In genomic region chr2:8103085-8103708, GRCh38 we compare ENCODE assay signal across 1 cellular context.
A peak's percentile ranks its signal among the peaks of the same experiment; 100 is the strongest.
TF ChIP-seq lines count a peak whose summit lies in the region.

No MANE protein-coding gene starts in this region.

TF ChIP-seq in HepG2, 621 proteins besides CTCF, POLR2A, EP300 and RAD21 (continued from another document and continues in another):
- no peak for TF ChIP-seq ZUFSP (CRISPR knock-in tag; IDR thresholded peaks at IDR 0.05; ENCODE audit: borderline replicate concordance)
- peak; percentile 98 for TF ChIP-seq RXRB (CRISPR knock-in tag; IDR thresholded peaks at IDR 0.05; ENCODE audit: borderline replicate concordance)
- TF ChIP-seq HMGXB3 (CRISPR knock-in tag; IDR thresholded peaks at IDR 0.05; ENCODE audit: borderline replicate concordance): peak; percentile 68; the same call in 1 of the 2 replicates
- no peak for TF ChIP-seq ZNF790 (CRISPR knock-in tag; IDR thresholded peaks at IDR 0.05; ENCODE audit: borderline replicate concordance)
- peak; percentile 37; the same call in 1 of the 2 replicates for TF ChIP-seq ZNF3 (CRISPR knock-in tag; IDR thresholded peaks at IDR 0.05)
- TF ChIP-seq E2F5 (CRISPR knock-in tag; conservative IDR thresholded peaks at IDR 0.05): no peak
- peak; percentile 82 for TF ChIP-seq ZBTB7B (CRISPR knock-in tag; IDR thresholded peaks at IDR 0.05)
- TF ChIP-seq ZBTB34 (CRISPR knock-in tag; IDR thresholded peaks at IDR 0.05): peak; percentile 72; the same call in 1 of the 2 replicates
- peak; percentile 96 for TF ChIP-seq PHF21A (CRISPR knock-in tag; IDR thresholded peaks at IDR 0.05)
- no peak for TF ChIP-seq BATF2 (CRISPR knock-in tag; IDR thresholded peaks at IDR 0.05)
- TF ChIP-seq ZNF383 (CRISPR knock-in tag; IDR thresholded peaks at IDR 0.05; ENCODE audit: borderline replicate concordance): no peak
- TF ChIP-seq SAFB2 (CRISPR knock-in tag; IDR thresholded peaks at IDR 0.05; ENCODE audit: borderline replicate concordance, low read depth): no peak; the same call in 1 of the 2 replicates
- peak; percentile 88; the same call in 1 of the 2 replicates for TF ChIP-seq ZNF800 (CRISPR knock-in tag; IDR thresholded peaks at IDR 0.05)
- no peak for TF ChIP-seq TEAD2 (CRISPR knock-in tag; IDR thresholded peaks at IDR 0.05)
- peak; percentile 89 for TF ChIP-seq IRF2 (CRISPR knock-in tag; IDR thresholded peaks at IDR 0.05)
- TF ChIP-seq ZNF777 (CRISPR knock-in tag; IDR thresholded peaks at IDR 0.05): no peak
- TF ChIP-seq ZNF24 (IDR thresholded peaks at IDR 0.05): peak; percentile 51; the same call in 1 of the 2 replicates
- peak; percentile 96 for TF ChIP-seq AHDC1 (CRISPR knock-in tag; IDR thresholded peaks at IDR 0.05; ENCODE audit: borderline replicate concordance)
- peak; percentile 42; the same call in 1 of the 2 replicates for TF ChIP-seq KMT2A (CRISPR knock-in tag; IDR thresholded peaks at IDR 0.05)
- TF ChIP-seq SALL1 (CRISPR knock-in tag; IDR thresholded peaks at IDR 0.05): peak; percentile 97
- no peak for TF ChIP-seq ZNF775 (CRISPR knock-in tag; IDR thresholded peaks at IDR 0.05; ENCODE audit: borderline replicate concordance)
- peak; percentile 82 for TF ChIP-seq MAX (IDR thresholded peaks at IDR 0.05)
- TF ChIP-seq NFE2L2 (IDR thresholded peaks at IDR 0.05; ENCODE audit: low read length): no peak
- TF ChIP-seq ZNF609 (CRISPR knock-in tag; IDR thresholded peaks at IDR 0.05; ENCODE audit: borderline replicate concordance): peak; percentile 95
- no peak for TF ChIP-seq PRMT3 (CRISPR knock-in tag; IDR thresholded peaks at IDR 0.05; ENCODE audit: borderline replicate concordance, low read depth)
- peak; percentile 99 for TF ChIP-seq NCOR1 (IDR thresholded peaks at IDR 0.05; ENCODE audit: borderline replicate concordance, low read length)
- TF ChIP-seq ZNF136 (CRISPR knock-in tag; IDR thresholded peaks at IDR 0.05; ENCODE audit: low read depth): peak; percentile 76; the same call in 1 of the 2 replicates
- no peak for TF ChIP-seq PLSCR1 (CRISPR knock-in tag; IDR thresholded peaks at IDR 0.05; ENCODE audit: borderline replicate concordance)
- TF ChIP-seq NFIC (IDR thresholded peaks at IDR 0.05; ENCODE audit: low read length): peak; percentile 96
